In genomic region chr2:38731090-38731489, GRCh38 we compare ENCODE assay signal across 15 cellular contexts. TPM values are rescaled to one million over a fixed set of nuclear protein-coding genes. Genes with fewer than 3 reads are reported as not detected.
DNase-seq lines count a peak whose midpoint lies in the region; ATAC-seq and TF ChIP-seq lines count a peak whose summit lies in the region.
"Had no signal": no experiment of that assay in that cellular context is flagged by ENCODE, and none has a peak within 500 bp of the region (broad histone marks: within the 10 kb centered on the region; RNA-seq: fewer than 3 reads in every experiment).

No MANE protein-coding gene starts in this region.

- TF ChIP-seq POLR2A in right lobe of liver (IDR thresholded peaks at IDR 0.05), result no peak

- H3K27ac ChIP-seq in right lobe of liver, result peak overlapping the region; percentile 25 to 84 (median 73)
- H3K27ac ChIP-seq: 22Rv1, BLaER1, HL-60 had no signal

- H3K4me3 ChIP-seq in right lobe of liver, result no peak overlapping the region
- H3K4me3 ChIP-seq: BLaER1 had no signal

- H3K9me3 ChIP-seq in T-helper 17 cell (ENCODE audit: control insufficient read depth, low read length, poor library complexity, severe bottlenecking) (no peaks in the 10 kb centered on the region), right lobe of liver (no peaks in the 10 kb centered on the region)
- H3K9me3 ChIP-seq: BLaER1 had no signal

- no peak for ATAC-seq in activated CD8-positive, alpha-beta T cell treated with anti-CD3 and anti-CD28 coated beads, Interleukin-2, amount 10 ng/mL, durations not matched to agents 7 days and 5 days
- ATAC-seq in activated CD8-positive, alpha-beta T cell treated with anti-CD3 and anti-CD28 coated beads for 36 hours, result no peak
- ATAC-seq in T-helper 17 cell, result no peak
- ATAC-seq in right lobe of liver, result no peak
- ATAC-seq: HCT116 had no signal

- H3K4me1 Mint-ChIP-seq in activated CD8-positive, alpha-beta T cell treated with anti-CD3 and anti-CD28 coated beads, Interleukin-2, amount 10 ng/mL, durations not matched to agents 7 days and 5 days (ENCODE audit: low read depth), result no peaks in the 10 kb centered on the region
- no peaks in the 10 kb centered on the region for H3K4me1 Mint-ChIP-seq in activated CD8-positive, alpha-beta T cell treated with anti-CD3 and anti-CD28 coated beads for 36 hours (ENCODE audit: low read depth)
- peaks cover 9% of the 10 kb centered on the region for H3K4me1 Mint-ChIP-seq in T-helper 17 cell

- TF ChIP-seq CTCF in activated CD8-positive, alpha-beta T cell treated with anti-CD3 and anti-CD28 coated beads for 36 hours (IDR thresholded peaks at IDR 0.05), result no peak
- TF ChIP-seq CTCF in right lobe of liver (IDR thresholded peaks at IDR 0.05), result no peak

- no peaks in the 10 kb centered on the region for H3K27me3 ChIP-seq in right lobe of liver
- H3K27me3 ChIP-seq: BLaER1 had no signal

- peaks cover 0 to 56% (median 13%) of the 10 kb centered on the region in 4 donors for H3K4me1 ChIP-seq in right lobe of liver
- H3K4me1 ChIP-seq: BLaER1 had no signal

- no peak for DNase-seq in activated CD8-positive, alpha-beta T cell treated with anti-CD3 and anti-CD28 coated beads, Interleukin-2, amount 10 ng/mL, durations not matched to agents 7 days and 5 days
- no peak for DNase-seq in activated CD8-positive, alpha-beta T cell treated with anti-CD3 and anti-CD28 coated beads for 36 hours
- DNase-seq in activated effector memory CD4-positive, alpha-beta T cell treated with anti-CD3 and anti-CD28 coated beads, Interleukin-2, amount 50 U/mL, for 16 hours, result peak; percentile 39
- DNase-seq in activated effector memory CD4-positive, alpha-beta T cell treated with Interleukin-2 at 50 U/mL for 16 hours, result no peak
- DNase-seq in T-helper 17 cell, result no peak
- no peak for DNase-seq in right lobe of liver
- DNase-seq in glomerular visceral epithelial cell (ENCODE audit: extremely low spot score), result no peak
- no peak for DNase-seq in RKO (ENCODE audit: low spot score)
- DNase-seq: AML-193, Calu3, DMS 273 treated with DMSO at 0.1 percent for 48 hours had no signal

- H3K27ac Mint-ChIP-seq in activated CD8-positive, alpha-beta T cell treated with anti-CD3 and anti-CD28 coated beads, Interleukin-2, amount 10 ng/mL, durations not matched to agents 7 days and 5 days, result peak overlapping the region; percentile 23
- no peak overlapping the region for H3K27ac Mint-ChIP-seq in activated CD8-positive, alpha-beta T cell treated with anti-CD3 and anti-CD28 coated beads for 36 hours
- H3K27ac Mint-ChIP-seq in T-helper 17 cell, result no peak overlapping the region

- peaks cover 32% of the 10 kb centered on the region for H3K36me3 Mint-ChIP-seq in activated CD8-positive, alpha-beta T cell treated with anti-CD3 and anti-CD28 coated beads, Interleukin-2, amount 10 ng/mL, durations not matched to agents 7 days and 5 days (ENCODE audit: low read depth)
- H3K36me3 Mint-ChIP-seq in activated CD8-positive, alpha-beta T cell treated with anti-CD3 and anti-CD28 coated beads for 36 hours (ENCODE audit: low read depth), result peaks cover 22% of the 10 kb centered on the region
- H3K36me3 Mint-ChIP-seq in T-helper 17 cell (ENCODE audit: low read depth), result peaks cover 13% of the 10 kb centered on the region

- no peaks in the 10 kb centered on the region for H3K27me3 Mint-ChIP-seq in activated CD8-positive, alpha-beta T cell treated with anti-CD3 and anti-CD28 coated beads, Interleukin-2, amount 10 ng/mL, durations not matched to agents 7 days and 5 days (ENCODE audit: low read depth)
- H3K27me3 Mint-ChIP-seq in activated CD8-positive, alpha-beta T cell treated with anti-CD3 and anti-CD28 coated beads for 36 hours, result no peaks in the 10 kb centered on the region
- no peaks in the 10 kb centered on the region for H3K27me3 Mint-ChIP-seq in T-helper 17 cell

- intact Hi-C loops in activated CD8-positive, alpha-beta T cell treated with anti-CD3 and anti-CD28 coated beads for 36 hours (cut with micrococcal nuclease), result no loop called here
- intact Hi-C loops in right lobe of liver (cut with DNase I), result loop anchor here (10.0 kb wide), 2 partner anchors 146 to 196 kb away; no protein-coding TSS in a partner anchor

- 65% methylated on average over 2 of the region's 7 CpGs for WGBS in right lobe of liver (ENCODE audit: insufficient coverage, low coverage, low lambda C conversion rate, missing lambda C conversion rate)

- CTCF ChIA-PET in activated CD8-positive, alpha-beta T cell treated with anti-CD3 and anti-CD28 coated beads, Interleukin-2, amount 10 ng/mL, durations not matched to agents 7 days and 5 days (lab: Charles Lee), result interaction anchor here (1.4 to 2.0 kb wide), 2 partner anchors 103 to 149 kb away, joined by 3 to 13 read pairs; no protein-coding TSS in a partner anchor
- CTCF ChIA-PET in activated CD8-positive, alpha-beta T cell treated with anti-CD3 and anti-CD28 coated beads for 36 hours (lab: Charles Lee), result interaction anchor here (1.0 to 6.4 kb wide), 5 partner anchors 10 to 158 kb away, joined by 3 to 54 read pairs (median 6); partner anchors contain the start of gene HNRNPLL

- H3K4me3 Mint-ChIP-seq in activated CD8-positive, alpha-beta T cell treated with anti-CD3 and anti-CD28 coated beads, Interleukin-2, amount 10 ng/mL, durations not matched to agents 7 days and 5 days, result no peak overlapping the region
- no peak overlapping the region for H3K4me3 Mint-ChIP-seq in activated CD8-positive, alpha-beta T cell treated with anti-CD3 and anti-CD28 coated beads for 36 hours
- H3K4me3 Mint-ChIP-seq in T-helper 17 cell, result peak overlapping the region; percentile 58

- H3K9me3 Mint-ChIP-seq in activated CD8-positive, alpha-beta T cell treated with anti-CD3 and anti-CD28 coated beads, Interleukin-2, amount 10 ng/mL, durations not matched to agents 7 days and 5 days (ENCODE audit: insufficient read depth), result no peaks in the 10 kb centered on the region
- H3K9me3 Mint-ChIP-seq in activated CD8-positive, alpha-beta T cell treated with anti-CD3 and anti-CD28 coated beads for 36 hours, result no peaks in the 10 kb centered on the region

- H3K36me3 ChIP-seq in right lobe of liver, result peaks cover 0 to 16% (median 7%) of the 10 kb centered on the region in 4 donors

- POLR2A ChIA-PET in activated CD8-positive, alpha-beta T cell treated with anti-CD3 and anti-CD28 coated beads, Interleukin-2, amount 10 ng/mL, durations not matched to agents 7 days and 5 days (lab: Charles Lee), result interaction anchor here (1.0 to 1.9 kb wide), 2 partner anchors 20 to 130 kb away, joined by 4 to 14 read pairs; partner anchors contain the start of gene SRSF7
- POLR2A ChIA-PET in activated CD8-positive, alpha-beta T cell treated with anti-CD3 and anti-CD28 coated beads for 36 hours (lab: Charles Lee), result interaction anchor here (1.9 to 2.5 kb wide), 2 partner anchors 12 to 20 kb away, joined by 8 to 28 read pairs; partner anchors contain the start of gene SRSF7

RNA-seq across cellular contexts. Expression of gene SRSF7, which starts 20.1 kb away (rescaled TPM):
- 100 to 1,000 TPM; 348 to 356 TPM for total RNA-seq in activated CD8-positive, alpha-beta T cell treated with anti-CD3 and anti-CD28 coated beads, Interleukin-2, amount 10 ng/mL, durations not matched to agents 7 days and 5 days
- total RNA-seq in activated CD8-positive, alpha-beta T cell treated with anti-CD3 and anti-CD28 coated beads for 36 hours, result 100 to 1,000 TPM; 320 to 333 TPM
- 100 to 1,000 TPM; 558 to 772 TPM for total RNA-seq in T-helper 17 cell
- 10 to 100 TPM; 33.5 to 57.4 (median 44.4) TPM for total RNA-seq in right lobe of liver

RNA-seq across cellular contexts. Expression of gene GEMIN6, which starts 46.9 kb away (rescaled TPM):
- total RNA-seq in activated CD8-positive, alpha-beta T cell treated with anti-CD3 and anti-CD28 coated beads, Interleukin-2, amount 10 ng/mL, durations not matched to agents 7 days and 5 days, result 10 to 100 TPM; 20.6 to 21.0 TPM
- 10 to 100 TPM; 30.2 to 33.4 TPM for total RNA-seq in activated CD8-positive, alpha-beta T cell treated with anti-CD3 and anti-CD28 coated beads for 36 hours
- 1 to 10 TPM; 3.2 to 4.3 TPM for total RNA-seq in T-helper 17 cell
- 10 to 100 TPM in 1 of 6 experiments, 1 to 10 TPM in 5; 5.8 to 10.5 (median 7.3) TPM for total RNA-seq in right lobe of liver

Comparison
In these comparisons a context has a peak if more than half of its experiments do, and no peak if none do; other contexts are left out.
1. RNA of gene SRSF7, which starts 20.1 kb away (total RNA-seq): 558 to 772 TPM in T-helper 17 cell, 348 to 356 TPM in activated CD8-positive, alpha-beta T cell treated with anti-CD3 and anti-CD28 coated beads, Interleukin-2, amount 10 ng/mL, durations not matched to agents 7 days and 5 days and 320 to 333 TPM in activated CD8-positive, alpha-beta T cell treated with anti-CD3 and anti-CD28 coated beads for 36 hours; 33.5 to 57.4 TPM in right lobe of liver; every median in the first group is over 4 times any median in the second.